ENCODE assay signal across 8 cellular contexts in the genomic region with DNA sequence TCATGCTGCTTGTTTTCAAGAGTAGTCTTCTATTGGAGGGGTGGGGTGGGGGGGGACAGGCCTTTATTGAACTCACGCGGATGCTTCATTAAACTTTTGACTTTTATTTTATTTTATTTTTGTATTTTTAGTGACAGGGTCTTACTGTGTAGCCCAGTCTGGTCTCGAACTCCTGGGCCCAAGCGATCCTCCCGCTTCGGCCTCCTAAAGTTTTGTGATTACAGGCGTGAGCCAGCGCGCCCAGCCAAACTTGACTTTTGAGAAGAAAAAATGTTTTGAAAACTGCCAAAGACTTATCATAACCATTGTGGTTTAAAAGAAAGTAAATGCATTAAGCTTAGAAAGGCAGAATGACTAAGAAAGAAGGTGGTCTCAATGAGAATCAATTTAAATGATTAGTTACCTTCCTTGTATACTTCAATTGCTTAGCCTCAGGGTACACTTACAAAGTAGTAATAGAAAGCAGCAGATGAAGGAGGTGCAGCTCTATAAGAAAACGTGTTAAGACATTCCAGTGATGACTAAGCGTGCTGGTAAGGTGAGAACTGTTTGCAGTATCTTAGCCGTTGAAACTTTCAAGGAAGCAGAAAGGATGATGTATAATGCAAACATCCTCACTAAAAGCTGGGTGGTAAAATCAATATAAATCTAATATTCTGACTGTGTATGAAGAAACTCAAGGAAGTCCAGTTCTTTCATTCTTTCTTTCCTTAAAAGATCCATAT. TPM values are rescaled to one million over a fixed set of nuclear protein-coding genes. Genes with fewer than 3 reads are reported as not detected.
A peak's percentile ranks its signal among the peaks of the same experiment; 100 is the strongest.
DNase-seq lines count a peak whose midpoint lies in the region; TF ChIP-seq lines count a peak whose summit lies in the region.

No MANE protein-coding gene starts in this region.

- in situ Hi-C loops in KBM-7 (cut with MboI; ENCODE audit: low pct_unique_long_range_greater_than_20kb, low sequenced_read_pairs): no loop called here

- no peak for TF ChIP-seq RAD21 in neural cell (conservative IDR thresholded peaks at IDR 0.05)

- DNase-seq in GM12864 (ENCODE audit: low read depth) (no peak), HK-2 (ENCODE audit: unreplicated experiment) (no peak), posterior cingulate gyrus (no peak), KBM-7 (no peak), epidermal melanocyte (ENCODE audit: insufficient read length, low spot score) (no peak)

- TF ChIP-seq CTCF in GM12864 (IDR thresholded peaks at IDR 0.05; ENCODE audit: low read depth, low read length, missing control alignments) (no peak), OCI-LY1 (IDR thresholded peaks at IDR 0.05; ENCODE audit: low read length) (no peak), neural cell (IDR thresholded peaks at IDR 0.05; ENCODE audit: poor library complexity, severe bottlenecking) (no peak)

- H3F3A ChIP-seq in OCI-LY1 (ENCODE audit: insufficient read depth, low read length) (no peaks in the 10 kb centered on the region), neural cell (ENCODE audit: insufficient read depth, low read length, poor library complexity, severe bottlenecking) (peaks cover 4% of the 10 kb centered on the region)

- H3K9me2 ChIP-seq in OCI-LY1 (ENCODE audit: low read depth, low read length) (no peaks in the 10 kb centered on the region), neural cell (ENCODE audit: insufficient read depth, low read length) (no peaks in the 10 kb centered on the region)

- H3K4me3 ChIP-seq in GM12864 (ENCODE audit: low read depth, low read length) (peak overlapping the region; percentile 92), OCI-LY1 (ENCODE audit: low read depth, low read length, poor library complexity, severe bottlenecking) (peak overlapping the region; percentile 89), duodenal mucosa (ENCODE audit: low read depth in 1 of 2, low read length in 2 of 2) (peak overlapping the region; percentile 92 to 100), neural cell (ENCODE audit: low read length) (peak overlapping the region; percentile 85)

- H3K27ac ChIP-seq in OCI-LY1 (ENCODE audit: low read depth, low read length, poor library complexity, severe bottlenecking): no peak overlapping the region
- H3K27ac ChIP-seq in duodenal mucosa (ENCODE audit: low read depth, low read length): no peak overlapping the region
- peak overlapping the region; percentile 98 for H3K27ac ChIP-seq in neural cell (ENCODE audit: low read length)

- H2AFZ ChIP-seq in OCI-LY1 (ENCODE audit: low read length) (no peak overlapping the region), neural cell (ENCODE audit: low read depth, low read length) (peak overlapping the region; percentile 60)

- peak overlapping the region; percentile 89 for H3K9ac ChIP-seq in OCI-LY1 (ENCODE audit: low read length)
- peak overlapping the region in 1 of 2 donors; percentile 92 for H3K9ac ChIP-seq in duodenal mucosa (ENCODE audit: low read depth in 1 of 2, low read length in 2 of 2)
- H3K9ac ChIP-seq in neural cell (ENCODE audit: low read length): peak overlapping the region; percentile 97

- H3K9me3 ChIP-seq in OCI-LY1 (ENCODE audit: low read length): no peaks in the 10 kb centered on the region
- no peaks in the 10 kb centered on the region for H3K9me3 ChIP-seq in duodenal mucosa (ENCODE audit: control insufficient read depth in 1 of 2, low read length in 2 of 2)
- H3K9me3 ChIP-seq in neural cell (ENCODE audit: low read length): no peaks in the 10 kb centered on the region

- no peaks in the 10 kb centered on the region for H4K20me1 ChIP-seq in OCI-LY1 (ENCODE audit: insufficient read depth, low read length)
- H4K20me1 ChIP-seq in neural cell (ENCODE audit: insufficient read depth): no peaks in the 10 kb centered on the region

- H3K4me2 ChIP-seq in OCI-LY1 (ENCODE audit: low read length) (peak overlapping the region; percentile 95), neural cell (ENCODE audit: low read length) (peak overlapping the region; percentile 95)

- H3K79me2 ChIP-seq in OCI-LY1 (ENCODE audit: insufficient read depth, low read length) (peaks cover 36% of the 10 kb centered on the region), neural cell (replicated peaks; ENCODE audit: insufficient read depth, low read length) (peaks cover 51% of the 10 kb centered on the region)

- TF ChIP-seq EP300 in neural cell (conservative IDR thresholded peaks at IDR 0.05; ENCODE audit: poor library complexity, severe bottlenecking): no peak

- no peaks in the 10 kb centered on the region for H3K36me3 ChIP-seq in OCI-LY1 (ENCODE audit: insufficient read depth, low read length)
- no peaks in the 10 kb centered on the region for H3K36me3 ChIP-seq in duodenal mucosa (ENCODE audit: control insufficient read depth in 1 of 2, insufficient read depth in 2 of 2, low read length in 2 of 2)
- no peaks in the 10 kb centered on the region for H3K36me3 ChIP-seq in neural cell (ENCODE audit: insufficient read depth, low read length)

- H3K4me1 ChIP-seq in OCI-LY1 (ENCODE audit: insufficient read depth, low read length, severe bottlenecking): peaks cover 25% of the 10 kb centered on the region
- H3K4me1 ChIP-seq in duodenal mucosa (ENCODE audit: control insufficient read depth in 1 of 2, insufficient read depth in 2 of 2, low read length in 2 of 2): peaks cover 12 to 16% of the 10 kb centered on the region in 2 donors

- H3K27me3 ChIP-seq in OCI-LY1 (ENCODE audit: insufficient read depth, low read length) (no peaks in the 10 kb centered on the region), duodenal mucosa (ENCODE audit: control insufficient read depth in 1 of 2, insufficient read depth in 2 of 2, low read length in 2 of 2) (no peaks in the 10 kb centered on the region), neural cell (ENCODE audit: insufficient read depth, low read depth, low read length) (no peaks in the 10 kb centered on the region)

- intact Hi-C loops in posterior cingulate gyrus (cut with DNase I): no loop called here

TF ChIP-seq in neural cell, 6 proteins besides CTCF, POLR2A, EP300 and RAD21:
- TF ChIP-seq TAF1 (IDR thresholded peaks at IDR 0.05; ENCODE audit: low read depth) (no peak), EZH2 (IDR thresholded peaks at IDR 0.05; ENCODE audit: borderline replicate concordance, insufficient read depth, low read length, poor library complexity, severe bottlenecking) (no peak), POLR2AphosphoS5 (IDR thresholded peaks at IDR 0.05) (no peak), MXI1 (conservative IDR thresholded peaks at IDR 0.05; ENCODE audit: poor library complexity, severe bottlenecking) (no peak), SMC3 (conservative IDR thresholded peaks at IDR 0.05; ENCODE audit: poor library complexity) (no peak)
- TF ChIP-seq, protein P1, sequence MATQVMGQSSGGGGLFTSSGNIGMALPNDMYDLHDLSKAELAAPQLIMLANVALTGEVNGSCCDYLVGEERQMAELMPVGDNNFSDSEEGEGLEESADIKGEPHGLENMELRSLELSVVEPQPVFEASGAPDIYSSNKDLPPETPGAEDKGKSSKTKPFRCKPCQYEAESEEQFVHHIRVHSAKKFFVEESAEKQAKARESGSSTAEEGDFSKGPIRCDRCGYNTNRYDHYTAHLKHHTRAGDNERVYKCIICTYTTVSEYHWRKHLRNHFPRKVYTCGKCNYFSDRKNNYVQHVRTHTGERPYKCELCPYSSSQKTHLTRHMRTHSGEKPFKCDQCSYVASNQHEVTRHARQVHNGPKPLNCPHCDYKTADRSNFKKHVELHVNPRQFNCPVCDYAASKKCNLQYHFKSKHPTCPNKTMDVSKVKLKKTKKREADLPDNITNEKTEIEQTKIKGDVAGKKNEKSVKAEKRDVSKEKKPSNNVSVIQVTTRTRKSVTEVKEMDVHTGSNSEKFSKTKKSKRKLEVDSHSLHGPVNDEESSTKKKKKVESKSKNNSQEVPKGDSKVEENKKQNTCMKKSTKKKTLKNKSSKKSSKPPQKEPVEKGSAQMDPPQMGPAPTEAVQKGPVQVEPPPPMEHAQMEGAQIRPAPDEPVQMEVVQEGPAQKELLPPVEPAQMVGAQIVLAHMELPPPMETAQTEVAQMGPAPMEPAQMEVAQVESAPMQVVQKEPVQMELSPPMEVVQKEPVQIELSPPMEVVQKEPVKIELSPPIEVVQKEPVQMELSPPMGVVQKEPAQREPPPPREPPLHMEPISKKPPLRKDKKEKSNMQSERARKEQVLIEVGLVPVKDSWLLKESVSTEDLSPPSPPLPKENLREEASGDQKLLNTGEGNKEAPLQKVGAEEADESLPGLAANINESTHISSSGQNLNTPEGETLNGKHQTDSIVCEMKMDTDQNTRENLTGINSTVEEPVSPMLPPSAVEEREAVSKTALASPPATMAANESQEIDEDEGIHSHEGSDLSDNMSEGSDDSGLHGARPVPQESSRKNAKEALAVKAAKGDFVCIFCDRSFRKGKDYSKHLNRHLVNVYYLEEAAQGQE (IDR thresholded peaks at IDR 0.05; ENCODE audit: borderline replicate concordance): no peak
TF ChIP-seq in neural cell: peak in this region for 0.

RNA-seq across cellular contexts. Expression of a gene that starts 1.2 kb away (rescaled TPM):
- polyA plus RNA-seq in neural cell: 59.5 and 65.1 TPM in 2 replicates
- 227 and 279 TPM in 2 replicates for polyA minus RNA-seq in neural cell

RNA-seq across cellular contexts. Expression of a gene that starts 10.0 kb away (rescaled TPM):
- polyA plus RNA-seq in neural cell: 3.8 and 7.3 TPM in 2 replicates
- 7.5 and 8.2 TPM in 2 replicates for polyA minus RNA-seq in neural cell

RNA-seq across cellular contexts. Expression of a gene that starts 27.7 kb away (rescaled TPM):
- polyA plus RNA-seq in neural cell: not detected in 2 replicates
- polyA minus RNA-seq in neural cell: not detected in 2 replicates

RNA-seq across cellular contexts. Expression of a gene that starts 50.9 kb away (rescaled TPM):
- not detected in 2 replicates for polyA plus RNA-seq in neural cell
- not detected in 2 replicates for polyA minus RNA-seq in neural cell
